19 cellular contexts compared by ENCODE assay signal in genomic region chr12:19772776-19773175, GRCh38.
DNase-seq lines count a peak whose midpoint lies in the region; ATAC-seq and TF ChIP-seq lines count a peak whose summit lies in the region.
"Had no signal": no experiment of that assay in that cellular context is flagged by ENCODE, and none has a peak within 500 bp of the region (broad histone marks: within the 10 kb centered on the region; RNA-seq: fewer than 3 reads in every experiment).

No MANE protein-coding gene starts in this region.

- H2BK20ac ChIP-seq in IMR-90 (ENCODE audit: low read depth, low read length): peak overlapping the region; percentile 46

- peaks cover 24% of the 10 kb centered on the region for H3K4me1 Mint-ChIP-seq in chondrocyte (ENCODE audit: low read depth)
- peaks cover 29% of the 10 kb centered on the region for H3K4me1 Mint-ChIP-seq in osteocyte (ENCODE audit: unreplicated experiment)
- H3K4me1 Mint-ChIP-seq in T-helper 17 cell: no peaks in the 10 kb centered on the region
- no peaks in the 10 kb centered on the region for H3K4me1 Mint-ChIP-seq in activated T-helper 1 cell treated with anti-CD3 and anti-CD28 coated beads, Interleukin-12 subunit alpha, Interleukin-12 subunit beta, Interleukin-2, Interleukin-4 antibody, amounts not matched to agents 30 ng/mL and 10 ng/mL and 1 ng/mL, durations not matched to agents 14 hours and 24 hours and 36 hours (ENCODE audit: low read depth)
- H3K4me1 Mint-ChIP-seq: B cell; CD4-positive, CD25-positive, alpha-beta regulatory T cell had no signal

- H4K5ac ChIP-seq in IMR-90 (ENCODE audit: low read depth, low read length): no peak overlapping the region; the same call in 1 of the 2 replicates

- H3K23ac ChIP-seq in IMR-90 (ENCODE audit: low read depth, low read length): no peak overlapping the region

- no peak overlapping the region for H3K4ac ChIP-seq in IMR-90 (ENCODE audit: low read depth, low read length)

- peaks cover under 1% of the 10 kb centered on the region for H3K9me3 Mint-ChIP-seq in chondrocyte (ENCODE audit: low read depth)
- peaks cover 4% of the 10 kb centered on the region for H3K9me3 Mint-ChIP-seq in osteocyte (ENCODE audit: unreplicated experiment)
- H3K9me3 Mint-ChIP-seq in activated T-helper 1 cell treated with anti-CD3 and anti-CD28 coated beads, Interleukin-12 subunit alpha, Interleukin-12 subunit beta, Interleukin-2, Interleukin-4 antibody, amounts not matched to agents 30 ng/mL and 10 ng/mL and 1 ng/mL, durations not matched to agents 14 hours and 24 hours and 36 hours: no peaks in the 10 kb centered on the region
- H3K9me3 Mint-ChIP-seq: HFFc6 had no signal

- no peaks in the 10 kb centered on the region for H3K79me1 ChIP-seq in IMR-90 (ENCODE audit: low read depth in 1 of 2, low read length in 2 of 2)

- H4K8ac ChIP-seq in IMR-90 (ENCODE audit: low read depth in 2 of 2, low read length in 2 of 2): no peak overlapping the region; a peak in 1 of 4 replicates

- POLR2A ChIA-PET in IMR-90 (lab: Charles Lee; ENCODE audit: unreplicated experiment): no interaction called here

- in situ Hi-C loops in IMR-90 (cut with MboI; ENCODE audit: low sequenced_read_pairs): loop anchor here (25.0 kb wide), 1 partner anchor 215 kb away; no protein-coding TSS in a partner anchor

- no peak for TF ChIP-seq POLR2A in IMR-90 (IDR thresholded peaks at IDR 0.05; ENCODE audit: low read depth, low read length)

- intact Hi-C loops in IMR-90 (cut with micrococcal nuclease) (no loop called here), tibial artery (cut with DNase I; ENCODE audit: low total_unique reads) (loop anchor here (10.0 kb wide), 1 partner anchor 592 kb away; the partner anchor contains the start of gene PDE3A)
- intact Hi-C loops in activated T-helper 1 cell treated with anti-CD3 and anti-CD28 coated beads, Interleukin-12 subunit alpha, Interleukin-12 subunit beta, Interleukin-2, Interleukin-4 antibody, amounts not matched to agents 30 ng/mL and 10 ng/mL and 1 ng/mL, durations not matched to agents 14 hours and 24 hours and 36 hours (cut with micrococcal nuclease): no loop called here

- ATAC-seq in IMR-90 (ENCODE audit: low read depth) (no peak), T-helper 17 cell (no peak), omental fat pad (ENCODE audit: low FRiP score) (no peak)
- ATAC-seq: CD8-positive, alpha-beta T cell had no signal

- no peak overlapping the region for H3K9ac ChIP-seq in IMR-90 (ENCODE audit: low read depth, low read length)
- H3K9ac ChIP-seq: BLaER1 had no signal

- TF ChIP-seq RAD21 in IMR-90 (IDR thresholded peaks at IDR 0.05; ENCODE audit: low read length): no peak

- H3K36me3 ChIP-seq in IMR-90 (ENCODE audit: control insufficient read depth, insufficient read depth, low read length) (no peaks in the 10 kb centered on the region), tibial artery (no peaks in the 10 kb centered on the region)
- H3K36me3 ChIP-seq: BLaER1, HAP-1 had no signal

- H3K4me3 ChIP-seq in IMR-90 (ENCODE audit: insufficient read depth, low read depth, low read length): no peak overlapping the region
- no peak overlapping the region for H3K4me3 ChIP-seq in tibial artery
- H3K4me3 ChIP-seq: BLaER1, HAP-1 had no signal

- dilution Hi-C loops in IMR-90 (cut with HindIII; ENCODE audit: low sequenced_read_pairs, unreplicated experiment): no loop called here

- H4K20me1 ChIP-seq in IMR-90 (ENCODE audit: insufficient read depth, low read length): no peaks in the 10 kb centered on the region
- H4K20me1 ChIP-seq: BLaER1 had no signal

- H3K27me3 Mint-ChIP-seq in chondrocyte (ENCODE audit: low read depth) (no peaks in the 10 kb centered on the region), osteocyte (ENCODE audit: unreplicated experiment) (no peaks in the 10 kb centered on the region), T-helper 17 cell (no peaks in the 10 kb centered on the region)
- peaks cover 3% of the 10 kb centered on the region for H3K27me3 Mint-ChIP-seq in activated T-helper 1 cell treated with anti-CD3 and anti-CD28 coated beads, Interleukin-12 subunit alpha, Interleukin-12 subunit beta, Interleukin-2, Interleukin-4 antibody, amounts not matched to agents 30 ng/mL and 10 ng/mL and 1 ng/mL, durations not matched to agents 14 hours and 24 hours and 36 hours (ENCODE audit: insufficient read depth)
- H3K27me3 Mint-ChIP-seq: B cell; CD4-positive, CD25-positive, alpha-beta regulatory T cell had no signal

- peak overlapping the region; percentile 32; the same call in 1 of the 2 replicates for H4K91ac ChIP-seq in IMR-90 (ENCODE audit: insufficient read depth, low read depth, low read length)

- no peak overlapping the region for H2AFZ ChIP-seq in IMR-90 (replicated peaks; ENCODE audit: low read length, poor library complexity)

- no peak overlapping the region for H3K56ac ChIP-seq in IMR-90 (ENCODE audit: extremely low read depth, insufficient read depth, low read length)

- TF ChIP-seq CTCF in IMR-90 (conservative IDR thresholded peaks at IDR 0.05; ENCODE audit: low read depth, low read length): no peak
- TF ChIP-seq CTCF in chondrocyte (IDR thresholded peaks at IDR 0.05): no peak
- no peak for TF ChIP-seq CTCF in osteocyte (IDR thresholded peaks at IDR 0.05)
- no peak for TF ChIP-seq CTCF in tibial artery (IDR thresholded peaks at IDR 0.05)
- no peak for TF ChIP-seq CTCF in omental fat pad (IDR thresholded peaks at IDR 0.05)

- CTCF ChIA-PET in IMR-90 (lab: Yijun Ruan, JAX): no interaction called here

- no peak overlapping the region for H2AK5ac ChIP-seq in IMR-90 (ENCODE audit: low read depth, low read length)

- H3K4me1 ChIP-seq in IMR-90 (ENCODE audit: control insufficient read depth, insufficient read depth, low read length) (peaks cover 3% of the 10 kb centered on the region), tibial artery (peaks cover 0 to 23% (median 7%) of the 10 kb centered on the region in 4 donors)
- H3K4me1 ChIP-seq: BLaER1, Caco-2, HAP-1 had no signal

- H3K4me3 Mint-ChIP-seq in chondrocyte (ENCODE audit: unreplicated experiment) (no peak overlapping the region), osteocyte (ENCODE audit: unreplicated experiment) (no peak overlapping the region), T-helper 17 cell (no peak overlapping the region)
- H3K4me3 Mint-ChIP-seq in activated T-helper 1 cell treated with anti-CD3 and anti-CD28 coated beads, Interleukin-12 subunit alpha, Interleukin-12 subunit beta, Interleukin-2, Interleukin-4 antibody, amounts not matched to agents 30 ng/mL and 10 ng/mL and 1 ng/mL, durations not matched to agents 14 hours and 24 hours and 36 hours: no peak overlapping the region
- H3K4me3 Mint-ChIP-seq: B cell; CD4-positive, CD25-positive, alpha-beta regulatory T cell; CD8-positive, alpha-beta T cell; HFFc6 had no signal

- peak overlapping the region; percentile 56 for H2BK120ac ChIP-seq in IMR-90 (ENCODE audit: low read depth, low read length)

- peak overlapping the region; percentile 29; the same call in 1 of the 2 replicates for H3K18ac ChIP-seq in IMR-90 (ENCODE audit: low read depth, low read length)

- no TSS peak for BruUV-seq in IMR-90 (replicated peaks; lab: Mats Ljungman, UMichigan)

- no peak overlapping the region for H2AK9ac ChIP-seq in IMR-90 (replicated peaks; ENCODE audit: low read depth, low read length, poor library complexity)

- DNase-seq in IMR-90 (no peak), chondrocyte (ENCODE audit: low spot score) (no peak), osteocyte (ENCODE audit: extremely low spot score, unreplicated experiment) (no peak), tibial artery (no peak), T-helper 17 cell (no peak), omental fat pad (ENCODE audit: low spot score) (no peak)
- DNase-seq in activated CD4-positive, alpha-beta T cell treated with anti-CD3 and anti-CD28 coated beads, Interleukin-2, amount 50 U/mL, for 4 hours: no peak
- no peak for DNase-seq in activated T-helper 1 cell treated with anti-CD3 and anti-CD28 coated beads, Interleukin-12 subunit alpha, Interleukin-12 subunit beta, Interleukin-2, Interleukin-4 antibody, amounts not matched to agents 30 ng/mL and 10 ng/mL and 1 ng/mL, durations not matched to agents 14 hours and 24 hours and 36 hours (ENCODE audit: low spot score)
- DNase-seq: Caco-2; CD4-positive, CD25-positive, alpha-beta regulatory T cell; CD8-positive, alpha-beta T cell; DMS153; DND-41; GOT3; HFFc6 had no signal

- H2BK5ac ChIP-seq in IMR-90 (ENCODE audit: low read depth, low read length, poor library complexity, severe bottlenecking): no peak overlapping the region

- WGBS in IMR-90 (ENCODE audit: extremely low coverage in 2 of 2, insufficient read length in 1 of 2), 2 experiments: no CpG with 5 or more reads among the region's 3 CpGs

- H3K4me2 ChIP-seq in IMR-90 (ENCODE audit: low read depth, low read length): no peak overlapping the region
- H3K4me2 ChIP-seq: BLaER1 had no signal

- H3K27me3 ChIP-seq in IMR-90 (ENCODE audit: control insufficient read depth, insufficient read depth, low read length) (no peaks in the 10 kb centered on the region), tibial artery (no peaks in the 10 kb centered on the region)
- H3K27me3 ChIP-seq: BLaER1 had no signal

- H3K9me3 ChIP-seq in IMR-90 (ENCODE audit: control insufficient read depth, insufficient read depth, low read length) (no peaks in the 10 kb centered on the region), tibial artery (no peaks in the 10 kb centered on the region), T-helper 17 cell (ENCODE audit: control insufficient read depth, low read length, poor library complexity, severe bottlenecking) (no peaks in the 10 kb centered on the region)
- H3K9me3 ChIP-seq: BLaER1, Caco-2, HAP-1 had no signal

- H3K36me3 Mint-ChIP-seq in chondrocyte (ENCODE audit: low read depth): peaks cover 5% of the 10 kb centered on the region
- H3K36me3 Mint-ChIP-seq in osteocyte (ENCODE audit: unreplicated experiment): peaks cover 6% of the 10 kb centered on the region
- H3K36me3 Mint-ChIP-seq in T-helper 17 cell (ENCODE audit: low read depth): no peaks in the 10 kb centered on the region
- H3K36me3 Mint-ChIP-seq in activated T-helper 1 cell treated with anti-CD3 and anti-CD28 coated beads, Interleukin-12 subunit alpha, Interleukin-12 subunit beta, Interleukin-2, Interleukin-4 antibody, amounts not matched to agents 30 ng/mL and 10 ng/mL and 1 ng/mL, durations not matched to agents 14 hours and 24 hours and 36 hours (ENCODE audit: low read depth): no peaks in the 10 kb centered on the region
- H3K36me3 Mint-ChIP-seq: CD4-positive, CD25-positive, alpha-beta regulatory T cell; CD8-positive, alpha-beta T cell had no signal

- H3K14ac ChIP-seq in IMR-90 (replicated peaks; ENCODE audit: low read depth, low read length): no peak overlapping the region

- peak overlapping the region; percentile 41; the same call in 1 of the 3 replicates for H2BK15ac ChIP-seq in IMR-90 (ENCODE audit: low read depth, low read length)

- peak overlapping the region; percentile 94 for H3K27ac Mint-ChIP-seq in chondrocyte (ENCODE audit: unreplicated experiment)
- peak overlapping the region; percentile 81 for H3K27ac Mint-ChIP-seq in osteocyte (ENCODE audit: unreplicated experiment)
- H3K27ac Mint-ChIP-seq in T-helper 17 cell: no peak overlapping the region
- H3K27ac Mint-ChIP-seq in activated T-helper 1 cell treated with anti-CD3 and anti-CD28 coated beads, Interleukin-12 subunit alpha, Interleukin-12 subunit beta, Interleukin-2, Interleukin-4 antibody, amounts not matched to agents 30 ng/mL and 10 ng/mL and 1 ng/mL, durations not matched to agents 14 hours and 24 hours and 36 hours: no peak overlapping the region
- H3K27ac Mint-ChIP-seq: B cell; CD4-positive, CD25-positive, alpha-beta regulatory T cell; CD8-positive, alpha-beta T cell; HFFc6 had no signal

- no peaks in the 10 kb centered on the region for H3K9me1 ChIP-seq in IMR-90 (ENCODE audit: insufficient read depth, low read length)

- no peak overlapping the region for H3K27ac ChIP-seq in IMR-90 (ENCODE audit: insufficient read depth, low read length)
- peak overlapping the region; percentile 55 to 64 for H3K27ac ChIP-seq in tibial artery
- H3K27ac ChIP-seq: BLaER1, C4-2B had no signal

Comparison
In these comparisons a context has a peak if more than half of its experiments do, and no peak if none do; other contexts are left out.
1. H3K27ac Mint-ChIP-seq: peak in chondrocyte (single experiment) and osteocyte (single experiment); none in T-helper 17 cell (single experiment) and activated T-helper 1 cell treated with anti-CD3 and anti-CD28 coated beads, Interleukin-12 subunit alpha, Interleukin-12 subunit beta, Interleukin-2, Interleukin-4 antibody, amounts not matched to agents 30 ng/mL and 10 ng/mL and 1 ng/mL, durations not matched to agents 14 hours and 24 hours and 36 hours (single experiment).